ENCODE assay signal across 18 cellular contexts in the genomic region with DNA sequence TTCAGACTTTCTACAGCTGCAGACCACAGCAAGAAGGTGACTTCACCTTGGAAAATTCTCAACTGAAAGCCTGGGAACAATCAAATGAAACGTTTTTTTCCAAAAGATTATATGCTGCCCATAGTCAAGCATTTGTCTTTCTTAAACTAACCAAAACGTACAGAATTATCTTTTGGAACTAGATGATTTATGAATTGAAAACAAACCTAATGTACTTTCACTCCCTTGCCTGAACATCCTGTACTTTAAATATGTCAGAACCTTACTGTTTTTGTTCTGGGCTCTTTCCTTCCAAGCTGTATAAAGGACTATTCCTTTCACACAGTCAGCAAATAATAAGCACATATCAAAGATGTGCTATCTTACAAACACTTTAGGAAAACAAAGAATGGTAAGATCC.
DNase-seq lines count a peak whose midpoint lies in the region; ATAC-seq, FAIRE-seq and TF ChIP-seq lines count a peak whose summit lies in the region.
"Had no signal": no experiment of that assay in that cellular context is flagged by ENCODE, and none has a peak within 500 bp of the region (broad histone marks: within the 10 kb centered on the region; RNA-seq: fewer than 3 reads in every experiment).

No MANE protein-coding gene starts in this region.

- H3K4me1 ChIP-seq in gastroesophageal sphincter = peaks cover 3 to 49% (median 13%) of the 10 kb centered on the region in 3 donors
- peaks cover 14% of the 10 kb centered on the region for H3K4me1 ChIP-seq in ovary (ENCODE audit: insufficient read depth)

- H3K27ac ChIP-seq in gastroesophageal sphincter (peak overlapping the region; percentile 75 to 84 (median 82)), ovary (peak overlapping the region; percentile 7 to 58)
- H3K27ac ChIP-seq: C4-2B, dorsolateral prefrontal cortex, neutrophil had no signal

- H3K9me3 ChIP-seq in gastroesophageal sphincter = no peaks in the 10 kb centered on the region
- no peaks in the 10 kb centered on the region for H3K9me3 ChIP-seq in ovary
- H3K9me3 ChIP-seq: neutrophil had no signal

- H3K4me3 ChIP-seq in gastroesophageal sphincter = no peak overlapping the region
- H3K4me3 ChIP-seq in ovary = no peak overlapping the region
- H3K4me3 ChIP-seq: dorsolateral prefrontal cortex, smooth muscle cell had no signal

- peaks cover 74% of the 10 kb centered on the region for H3K4me1 Mint-ChIP-seq in activated naive CD8-positive, alpha-beta T cell treated with anti-CD3 and anti-CD28 coated beads for 36 hours

- TF ChIP-seq EP300 in gastroesophageal sphincter (IDR thresholded peaks at IDR 0.05) (peak; percentile 38), ovary (IDR thresholded peaks at IDR 0.05) (no peak)

- H3K36me3 ChIP-seq in gastroesophageal sphincter (no peaks in the 10 kb centered on the region), ovary (no peaks in the 10 kb centered on the region)
- H3K36me3 ChIP-seq: neutrophil had no signal

- intact Hi-C loops in ovary (cut with DNase I) = loop anchor here in 2 of 4 donors (5.0 to 10.0 kb wide), 3 partner anchors 60 to 97 kb away; partner anchors contain the start of gene TNFAIP3 (in 2 of the 2)

- FAIRE-seq in GM12892 (lab: Jason Lieb, UNC) = peak; percentile 64

- H3K36me3 Mint-ChIP-seq in activated naive CD8-positive, alpha-beta T cell treated with anti-CD3 and anti-CD28 coated beads for 36 hours = peaks cover 6% of the 10 kb centered on the region
- H3K36me3 Mint-ChIP-seq: memory B cell had no signal

- peak; percentile 66 for ATAC-seq in gastroesophageal sphincter
- no peak for ATAC-seq in GM18517 (IDR thresholded peaks at IDR 0.05; ENCODE audit: unreplicated experiment)
- no peak for ATAC-seq in HG03139 (IDR thresholded peaks at IDR 0.05; ENCODE audit: unreplicated experiment)
- ATAC-seq: stimulated activated naive CD8-positive, alpha-beta T cell treated with anti-CD3 and anti-CD28 coated beads, Interleukin-15, amount 100 ng/mL, for 72 hours had no signal

- H3K4me3 Mint-ChIP-seq in activated naive CD8-positive, alpha-beta T cell treated with anti-CD3 and anti-CD28 coated beads for 36 hours = no peak overlapping the region
- H3K4me3 Mint-ChIP-seq: memory B cell; stimulated activated naive CD8-positive, alpha-beta T cell treated with anti-CD3 and anti-CD28 coated beads, Interleukin-15, amount 100 ng/mL, for 72 hours; T-helper 1 cell treated with Interleukin-12 subunit alpha and Interleukin-12 subunit beta and Interleukin-4 antibody, amounts not matched to agents 30 μg/mL and 1 μg/mL, for 36 hours had no signal

- no peaks in the 10 kb centered on the region for H3K27me3 Mint-ChIP-seq in activated naive CD8-positive, alpha-beta T cell treated with anti-CD3 and anti-CD28 coated beads for 36 hours
- H3K27me3 Mint-ChIP-seq: memory B cell; stimulated activated naive CD8-positive, alpha-beta T cell treated with anti-CD3 and anti-CD28 coated beads, Interleukin-15, amount 100 ng/mL, for 72 hours had no signal

- no peak for TF ChIP-seq POLR2A in GM12892 (IDR thresholded peaks at IDR 0.05; ENCODE audit: low read depth, low read length)
- TF ChIP-seq POLR2A in gastroesophageal sphincter (IDR thresholded peaks at IDR 0.05) = no peak
- no peak for TF ChIP-seq POLR2A in ovary (IDR thresholded peaks at IDR 0.05)

- H3K9me3 Mint-ChIP-seq in activated naive CD8-positive, alpha-beta T cell treated with anti-CD3 and anti-CD28 coated beads for 36 hours = peaks cover 6% of the 10 kb centered on the region
- H3K9me3 Mint-ChIP-seq: memory B cell had no signal

- TF ChIP-seq CTCF in gastroesophageal sphincter (IDR thresholded peaks at IDR 0.05) = no peak
- TF ChIP-seq CTCF in ovary (IDR thresholded peaks at IDR 0.05) = no peak

- 3 to 13% methylated on average over 2 of the region's 2 CpGs for WGBS in gastroesophageal sphincter (ENCODE audit: low coverage in 1 of 2), 2 donors
- 0 to 8% (median 1%) methylated on average over 2 of the region's 2 CpGs for WGBS in ovary, 3 donors

- DNase-seq in GM12892 (ENCODE audit: insufficient read length) (no peak), ovary (no peak), NCI-H82 treated with DMSO at 0.1 percent for 48 hours (lab: John Stamatoyannopoulos, UW; ENCODE audit: unreplicated experiment) (no peak), ecto neural progenitor cell (ENCODE audit: low spot score) (no peak)
- no peak for DNase-seq in activated naive CD8-positive, alpha-beta T cell treated with anti-CD3 and anti-CD28 coated beads for 36 hours
- DNase-seq: anterior cingulate cortex; dorsolateral prefrontal cortex; EL; NCI-H1092; stimulated activated naive CD8-positive, alpha-beta T cell treated with anti-CD3 and anti-CD28 coated beads, Interleukin-15, amount 100 ng/mL, for 72 hours had no signal

- H3K27me3 ChIP-seq in gastroesophageal sphincter (no peaks in the 10 kb centered on the region), ovary (no peaks in the 10 kb centered on the region)
- H3K27me3 ChIP-seq: neutrophil had no signal

- peak overlapping the region; percentile 35 for H3K27ac Mint-ChIP-seq in activated naive CD8-positive, alpha-beta T cell treated with anti-CD3 and anti-CD28 coated beads for 36 hours
- H3K27ac Mint-ChIP-seq: memory B cell; T-helper 1 cell treated with Interleukin-12 subunit alpha and Interleukin-12 subunit beta and Interleukin-4 antibody, amounts not matched to agents 30 μg/mL and 1 μg/mL, for 36 hours had no signal
